In genomic region chr20:59662856-59663512, GRCh38 we compare ENCODE assay signal across 23 cellular contexts. TPM values are rescaled to one million over a fixed set of nuclear protein-coding genes. Genes with fewer than 3 reads are reported as not detected.
"Had no signal": no experiment of that assay in that cellular context is flagged by ENCODE, and none has a peak within 500 bp of the region (broad histone marks: within the 10 kb centered on the region; RNA-seq: fewer than 3 reads in every experiment).

No MANE protein-coding gene starts in this region.

- DNase-seq: activated CD4-positive, alpha-beta memory T cell treated with anti-CD3 and anti-CD28 coated beads, Interleukin-2, amount 10 ng/mL, durations not matched to agents 7 days and 5 days; activated CD4-positive, alpha-beta T cell treated with anti-CD3 and anti-CD28 coated beads for 1 hour; activated CD4-positive, alpha-beta T cell treated with anti-CD3 and anti-CD28 coated beads, Interleukin-2, amount 10 ng/mL, durations not matched to agents 7 days and 5 days; activated effector memory CD4-positive, alpha-beta T cell treated with Interleukin-2 at 50 U/mL for 16 hours; activated naive CD4-positive, alpha-beta T cell treated with Interleukin-2 at 50 U/mL for 16 hours; body of pancreas; dermis blood vessel endothelial cell; effector memory CD4-positive, alpha-beta T cell; gastrocnemius medialis; glutamatergic neuron; left ventricle myocardium superior; mucosa of descending colon; small intestine; stimulated activated CD4-positive, alpha-beta T cell treated with anti-CD3 and anti-CD28 coated beads, Interleukin-1b, Interleukin-23, amount 100 ng/mL, for 48 hours; stimulated activated naive B cell treated with anti-CD40 and anti-IgM and Interleukin-4, amounts not matched to agents 10 μg/mL and 1 μg/mL and 100 μg/mL, for 72 hours; T-helper 2 cell had no signal

- H3K4me1 ChIP-seq: body of pancreas, gastrocnemius medialis, suprapubic skin, tibial nerve had no signal

- H3K27ac Mint-ChIP-seq: activated CD4-positive, alpha-beta memory T cell treated with anti-CD3 and anti-CD28 coated beads, Interleukin-2, amount 10 ng/mL, durations not matched to agents 7 days and 5 days; activated CD4-positive, alpha-beta T cell treated with anti-CD3 and anti-CD28 coated beads, Interleukin-2, amount 10 ng/mL, durations not matched to agents 7 days and 5 days; activated naive CD8-positive, alpha-beta T cell; natural killer cell treated with Interleukin-12 subunit alpha and Interleukin-12 subunit beta and Interleukin-15 and Interleukin-18, amount 100 ng/mL, for 72 hours; stimulated activated naive B cell treated with anti-CD40 and anti-IgM and Interleukin-4, amounts not matched to agents 10 μg/mL and 1 μg/mL and 100 μg/mL, for 72 hours had no signal

- H3K27me3 ChIP-seq: body of pancreas, tibial nerve had no signal

- H3K9me3 ChIP-seq: suprapubic skin had no signal

- H3K36me3 ChIP-seq: gastrocnemius medialis, suprapubic skin, tibial nerve had no signal

- H3K27me3 Mint-ChIP-seq: activated CD4-positive, alpha-beta memory T cell treated with anti-CD3 and anti-CD28 coated beads, Interleukin-2, amount 10 ng/mL, durations not matched to agents 7 days and 5 days; activated CD4-positive, alpha-beta T cell treated with anti-CD3 and anti-CD28 coated beads, Interleukin-2, amount 10 ng/mL, durations not matched to agents 7 days and 5 days had no signal

- ATAC-seq: body of pancreas; gastrocnemius medialis; left ventricle myocardium superior; mucosa of descending colon; natural killer cell treated with Interleukin-12 subunit alpha and Interleukin-12 subunit beta and Interleukin-15 and Interleukin-18, amount 100 ng/mL, for 72 hours; sciatic nerve; stimulated activated naive B cell treated with anti-CD40 and anti-IgM and Interleukin-4, amounts not matched to agents 10 μg/mL and 1 μg/mL and 100 μg/mL, for 72 hours had no signal

- H3K4me3 ChIP-seq: body of pancreas, gastrocnemius medialis, mucosa of descending colon, suprapubic skin, tibial nerve had no signal

- H3K4me1 Mint-ChIP-seq: activated CD4-positive, alpha-beta memory T cell treated with anti-CD3 and anti-CD28 coated beads, Interleukin-2, amount 10 ng/mL, durations not matched to agents 7 days and 5 days; activated CD4-positive, alpha-beta T cell treated with anti-CD3 and anti-CD28 coated beads, Interleukin-2, amount 10 ng/mL, durations not matched to agents 7 days and 5 days; stimulated activated naive B cell treated with anti-CD40 and anti-IgM and Interleukin-4, amounts not matched to agents 10 μg/mL and 1 μg/mL and 100 μg/mL, for 72 hours had no signal

- H3K27ac ChIP-seq: body of pancreas, gastrocnemius medialis, suprapubic skin, tibial nerve had no signal

- H3K4me3 Mint-ChIP-seq: activated CD4-positive, alpha-beta memory T cell treated with anti-CD3 and anti-CD28 coated beads, Interleukin-2, amount 10 ng/mL, durations not matched to agents 7 days and 5 days; activated CD4-positive, alpha-beta T cell treated with anti-CD3 and anti-CD28 coated beads, Interleukin-2, amount 10 ng/mL, durations not matched to agents 7 days and 5 days; activated naive CD8-positive, alpha-beta T cell; natural killer cell treated with Interleukin-12 subunit alpha and Interleukin-12 subunit beta and Interleukin-15 and Interleukin-18, amount 100 ng/mL, for 72 hours; stimulated activated naive B cell treated with anti-CD40 and anti-IgM and Interleukin-4, amounts not matched to agents 10 μg/mL and 1 μg/mL and 100 μg/mL, for 72 hours had no signal

- H3K36me3 Mint-ChIP-seq: stimulated activated naive B cell treated with anti-CD40 and anti-IgM and Interleukin-4, amounts not matched to agents 10 μg/mL and 1 μg/mL and 100 μg/mL, for 72 hours had no signal

RNA-seq across cellular contexts. Expression of gene PHACTR3, which starts 58.6 kb away (rescaled TPM):
- total RNA-seq: activated CD4-positive, alpha-beta memory T cell treated with anti-CD3 and anti-CD28 coated beads, Interleukin-2, amount 10 ng/mL, durations not matched to agents 7 days and 5 days; activated CD4-positive, alpha-beta T cell treated with anti-CD3 and anti-CD28 coated beads, Interleukin-2, amount 10 ng/mL, durations not matched to agents 7 days and 5 days; myocyte; natural killer cell treated with Interleukin-12 subunit alpha and Interleukin-12 subunit beta and Interleukin-15 and Interleukin-18, amount 100 ng/mL, for 72 hours; osteoblast; sciatic nerve had no signal
